In the genomic region with DNA sequence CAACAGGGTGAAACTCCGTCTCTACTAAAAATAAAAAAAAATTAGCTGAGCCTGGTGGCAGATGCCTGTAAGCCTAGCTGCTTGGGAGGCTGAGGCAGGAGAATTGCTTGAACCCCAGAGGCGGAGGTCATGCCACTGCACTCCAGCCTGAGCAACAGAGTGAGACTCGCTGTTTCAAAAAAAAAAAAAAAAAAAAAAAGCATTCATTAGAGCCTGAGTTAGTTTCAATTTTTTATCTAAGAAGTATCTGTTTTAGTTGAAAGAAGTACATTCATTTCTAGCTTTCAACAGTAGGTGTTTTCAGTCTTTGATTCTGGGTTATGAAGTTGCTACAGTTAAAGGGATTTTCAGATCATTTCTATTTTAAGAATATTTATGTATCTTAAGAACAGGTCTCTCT, we compare ENCODE assay signal across 14 cellular contexts. TPM values are rescaled to one million over a fixed set of nuclear protein-coding genes. Genes with fewer than 3 reads are reported as not detected.
DNase-seq lines count a peak whose midpoint lies in the region; ATAC-seq and TF ChIP-seq lines count a peak whose summit lies in the region.
"Had no signal": no experiment of that assay in that cellular context is flagged by ENCODE, and none has a peak within 500 bp of the region (broad histone marks: within the 10 kb centered on the region; RNA-seq: fewer than 3 reads in every experiment).

No MANE protein-coding gene starts in this region.

- peak; percentile 36 for ATAC-seq in activated CD8-positive, alpha-beta memory T cell treated with anti-CD3 and anti-CD28 coated beads, Interleukin-2, amount 10 ng/mL, durations not matched to agents 7 days and 5 days
- ATAC-seq in GM21529 (IDR thresholded peaks at IDR 0.05; ENCODE audit: unreplicated experiment) (peak; percentile 73), HG03175 (IDR thresholded peaks at IDR 0.05; ENCODE audit: unreplicated experiment) (peak; percentile 70)
- ATAC-seq in stimulated activated naive B cell treated with anti-CD40 and anti-IgM and Interleukin-4, amounts not matched to agents 10 μg/mL and 1 μg/mL and 100 μg/mL, for 72 hours (replicated peaks), result peak; percentile 56 to 84

- H3K36me3 Mint-ChIP-seq in activated CD8-positive, alpha-beta memory T cell treated with anti-CD3 and anti-CD28 coated beads, Interleukin-2, amount 10 ng/mL, durations not matched to agents 7 days and 5 days, result peaks cover 20% of the 10 kb centered on the region
- H3K36me3 Mint-ChIP-seq in stimulated activated naive B cell treated with anti-CD40 and anti-IgM and Interleukin-4, amounts not matched to agents 10 μg/mL and 1 μg/mL and 100 μg/mL, for 72 hours, result peaks cover 13 to 28% of the 10 kb centered on the region in 2 donors
- H3K36me3 Mint-ChIP-seq in progenitor cell of endocrine pancreas (ENCODE audit: insufficient read depth), result peaks cover 1% of the 10 kb centered on the region

- H3K27ac Mint-ChIP-seq in activated CD8-positive, alpha-beta memory T cell treated with anti-CD3 and anti-CD28 coated beads, Interleukin-2, amount 10 ng/mL, durations not matched to agents 7 days and 5 days, result no peak overlapping the region
- no peak overlapping the region for H3K27ac Mint-ChIP-seq in stimulated activated naive B cell treated with anti-CD40 and anti-IgM and Interleukin-4, amounts not matched to agents 10 μg/mL and 1 μg/mL and 100 μg/mL, for 72 hours
- no peak overlapping the region for H3K27ac Mint-ChIP-seq in progenitor cell of endocrine pancreas

- TF ChIP-seq CTCF in progenitor cell of endocrine pancreas (IDR thresholded peaks at IDR 0.05; ENCODE audit: unreplicated experiment), result no peak

- DNase-seq in activated CD8-positive, alpha-beta memory T cell treated with anti-CD3 and anti-CD28 coated beads, Interleukin-2, amount 10 ng/mL, durations not matched to agents 7 days and 5 days, result no peak
- no peak for DNase-seq in activated CD8-positive, alpha-beta memory T cell treated with anti-CD3 and anti-CD28 coated beads, Interleukin-2, amount 50 U/mL, for 4 hours
- no peak for DNase-seq in stimulated activated naive B cell treated with anti-CD40 and anti-IgM and Interleukin-4, amounts not matched to agents 10 μg/mL and 1 μg/mL and 100 μg/mL, for 72 hours
- DNase-seq in 8988T (no peak), hepatic stellate cell (ENCODE audit: low spot score) (no peak), progenitor cell of endocrine pancreas (ENCODE audit: low spot score, unreplicated experiment) (no peak)
- DNase-seq: ACHN, DND-41, GM23248, Karpas-422, kidney glomerular epithelial cell, NCI-H524 had no signal

- H3K4me3 Mint-ChIP-seq in activated CD8-positive, alpha-beta memory T cell treated with anti-CD3 and anti-CD28 coated beads, Interleukin-2, amount 10 ng/mL, durations not matched to agents 7 days and 5 days, result no peak overlapping the region
- H3K4me3 Mint-ChIP-seq in stimulated activated naive B cell treated with anti-CD40 and anti-IgM and Interleukin-4, amounts not matched to agents 10 μg/mL and 1 μg/mL and 100 μg/mL, for 72 hours, result no peak overlapping the region
- H3K4me3 Mint-ChIP-seq in progenitor cell of endocrine pancreas (ENCODE audit: low read depth), result no peak overlapping the region

- H3K4me1 Mint-ChIP-seq in activated CD8-positive, alpha-beta memory T cell treated with anti-CD3 and anti-CD28 coated beads, Interleukin-2, amount 10 ng/mL, durations not matched to agents 7 days and 5 days, result peaks cover 41% of the 10 kb centered on the region
- peaks cover 22 to 54% of the 10 kb centered on the region in 2 donors for H3K4me1 Mint-ChIP-seq in stimulated activated naive B cell treated with anti-CD40 and anti-IgM and Interleukin-4, amounts not matched to agents 10 μg/mL and 1 μg/mL and 100 μg/mL, for 72 hours
- H3K4me1 Mint-ChIP-seq in progenitor cell of endocrine pancreas (ENCODE audit: low read depth), result peaks cover 5% of the 10 kb centered on the region

- CTCF ChIA-PET in activated CD8-positive, alpha-beta memory T cell treated with anti-CD3 and anti-CD28 coated beads, Interleukin-2, amount 10 ng/mL, durations not matched to agents 7 days and 5 days (lab: Charles Lee), result interaction anchor here (0.6 to 1.0 kb wide), 2 partner anchors 32 to 465 kb away, joined by 3 read pairs; no protein-coding TSS in a partner anchor

- H3K9me3 Mint-ChIP-seq in activated CD8-positive, alpha-beta memory T cell treated with anti-CD3 and anti-CD28 coated beads, Interleukin-2, amount 10 ng/mL, durations not matched to agents 7 days and 5 days (ENCODE audit: low read depth), result no peaks in the 10 kb centered on the region
- H3K9me3 Mint-ChIP-seq in stimulated activated naive B cell treated with anti-CD40 and anti-IgM and Interleukin-4, amounts not matched to agents 10 μg/mL and 1 μg/mL and 100 μg/mL, for 72 hours, result no peaks in the 10 kb centered on the region
- no peaks in the 10 kb centered on the region for H3K9me3 Mint-ChIP-seq in progenitor cell of endocrine pancreas (ENCODE audit: low read depth)

- H3K27me3 Mint-ChIP-seq in activated CD8-positive, alpha-beta memory T cell treated with anti-CD3 and anti-CD28 coated beads, Interleukin-2, amount 10 ng/mL, durations not matched to agents 7 days and 5 days, result no peaks in the 10 kb centered on the region
- H3K27me3 Mint-ChIP-seq in stimulated activated naive B cell treated with anti-CD40 and anti-IgM and Interleukin-4, amounts not matched to agents 10 μg/mL and 1 μg/mL and 100 μg/mL, for 72 hours, result no peaks in the 10 kb centered on the region
- no peaks in the 10 kb centered on the region for H3K27me3 Mint-ChIP-seq in progenitor cell of endocrine pancreas

RNA-seq across cellular contexts. Expression of a gene that starts 42.2 kb away (rescaled TPM):
- total RNA-seq in activated CD8-positive, alpha-beta memory T cell treated with anti-CD3 and anti-CD28 coated beads, Interleukin-2, amount 10 ng/mL, durations not matched to agents 7 days and 5 days, result 10 to 100 TPM; 47.9 to 58.5 TPM
- total RNA-seq in progenitor cell of endocrine pancreas, result 63.3 and 67.9 TPM in 2 replicates
